ENCODE assay signal across 1 cellular context in genomic region chr6:137829641-137830083, GRCh38.
A peak's percentile ranks its signal among the peaks of the same experiment; 100 is the strongest.
TF ChIP-seq lines count a peak whose summit lies in the region.

No MANE protein-coding gene starts in this region.

TF ChIP-seq in K562, 482 proteins besides CTCF, POLR2A, EP300 and RAD21 (continued from another document and continues in another):
- TF ChIP-seq PBX2 (CRISPR knock-in tag; IDR thresholded peaks at IDR 0.05; ENCODE audit: low read depth): no peak
- TF ChIP-seq PBX2 (tag; conservative IDR thresholded peaks at IDR 0.05; ENCODE audit: low read depth): peak; percentile 57
- TF ChIP-seq TRIM28 (IDR thresholded peaks at IDR 0.05): 0 out of 2 replicates have a peak, but pooled peaks have one; percentile 34
- TF ChIP-seq SRSF7 (optimal IDR thresholded peaks at IDR 0.05; ENCODE audit: low read depth, low read length): no peak
- no peak for TF ChIP-seq KAT7 (CRISPR knock-in tag; IDR thresholded peaks at IDR 0.05; ENCODE audit: borderline replicate concordance)
- peak; percentile 79 for TF ChIP-seq SOX6 (IDR thresholded peaks at IDR 0.05)
- peak in 1 of 2 experiments; percentile 44; a peak in 1 of 4 replicates for TF ChIP-seq ZNF639 (CRISPR knock-in tag; conservative IDR thresholded peaks at IDR 0.05 in 1 of 2, IDR thresholded peaks at IDR 0.05 in 1 of 2)
- peak in 1 of 2 experiments; percentile 21; a peak in 1 of 4 replicates for TF ChIP-seq MAZ (CRISPR knock-in tag; conservative IDR thresholded peaks at IDR 0.05 in 1 of 2, IDR thresholded peaks at IDR 0.05 in 1 of 2)
- peak; percentile 99 for TF ChIP-seq HMBOX1 (IDR thresholded peaks at IDR 0.05)
- TF ChIP-seq ZNF24 (IDR thresholded peaks at IDR 0.05): peak; percentile 86
- no peak for TF ChIP-seq SMARCC2 (IDR thresholded peaks at IDR 0.05; ENCODE audit: low read depth)
- peak; percentile 85 for TF ChIP-seq MGA (IDR thresholded peaks at IDR 0.05)
- no peak for TF ChIP-seq NR2C1 (IDR thresholded peaks at IDR 0.05)
- peak; percentile 63 for TF ChIP-seq NR2C1 (tag; IDR thresholded peaks at IDR 0.05)
- TF ChIP-seq TEAD4 (IDR thresholded peaks at IDR 0.05; ENCODE audit: low read length): peak; percentile 64; the same call in 1 of the 2 replicates
- no peak for TF ChIP-seq TEAD4 (CRISPR knock-in tag; IDR thresholded peaks at IDR 0.05; ENCODE audit: borderline replicate concordance)
- TF ChIP-seq SMAD3 (CRISPR knock-in tag; conservative IDR thresholded peaks at IDR 0.05): no peak
- TF ChIP-seq JUND (IDR thresholded peaks at IDR 0.05; ENCODE audit: borderline replicate concordance, low read depth, low read length): peak; percentile 90
- TF ChIP-seq JUND (tag; IDR thresholded peaks at IDR 0.05; ENCODE audit: borderline replicate concordance, low read depth, low read length): peak; percentile 92
- TF ChIP-seq FOXK2 (conservative IDR thresholded peaks at IDR 0.05 in 1 of 2, IDR thresholded peaks at IDR 0.05 in 1 of 2; ENCODE audit: low read depth in 2 of 2): peak; percentile 64 to 68; a peak in 3 of 4 replicates
- TF ChIP-seq ZNF347 (CRISPR knock-in tag; IDR thresholded peaks at IDR 0.05; ENCODE audit: low read depth): no peak
- no peak for TF ChIP-seq ID3 (CRISPR knock-in tag; IDR thresholded peaks at IDR 0.05)
- TF ChIP-seq ID3 (tag; IDR thresholded peaks at IDR 0.05): peak; percentile 45; the same call in 1 of the 2 replicates
- peak; percentile 68 for TF ChIP-seq ARID1B (IDR thresholded peaks at IDR 0.05)
- no peak for TF ChIP-seq ZNF695 (CRISPR knock-in tag; IDR thresholded peaks at IDR 0.05)
- no peak for TF ChIP-seq ZNF384 (IDR thresholded peaks at IDR 0.05; ENCODE audit: low read depth, low read length)
- no peak for TF ChIP-seq FOXK1 (CRISPR knock-in tag; IDR thresholded peaks at IDR 0.05; ENCODE audit: borderline replicate concordance)
- no peak for TF ChIP-seq ZNF324 (CRISPR knock-in tag; IDR thresholded peaks at IDR 0.05)
- TF ChIP-seq LEF1 (IDR thresholded peaks at IDR 0.05): peak; percentile 48
- TF ChIP-seq ZNF280A (IDR thresholded peaks at IDR 0.05; ENCODE audit: low read depth, partially characterized antibody): no peak
- no peak for TF ChIP-seq SAP30 (IDR thresholded peaks at IDR 0.05; ENCODE audit: borderline replicate concordance, insufficient read depth, low read depth, low read length, poor library complexity, severe bottlenecking)
- TF ChIP-seq ZKSCAN8 (CRISPR knock-in tag; IDR thresholded peaks at IDR 0.05): 0 out of 2 replicates have a peak, but pooled peaks have one; percentile 46
- TF ChIP-seq PKNOX1 (IDR thresholded peaks at IDR 0.05): no peak; the same call in 1 of the 2 replicates
- 0 out of 2 replicates have a peak, but pooled peaks have one; percentile 31 for TF ChIP-seq STAT5A (IDR thresholded peaks at IDR 0.05; ENCODE audit: borderline replicate concordance, low read length)
- TF ChIP-seq MAFG (tag; conservative IDR thresholded peaks at IDR 0.05): no peak
- TF ChIP-seq TSHZ1 (CRISPR knock-in tag; IDR thresholded peaks at IDR 0.05): no peak
